1 cellular context compared by ENCODE assay signal in the genomic region with DNA sequence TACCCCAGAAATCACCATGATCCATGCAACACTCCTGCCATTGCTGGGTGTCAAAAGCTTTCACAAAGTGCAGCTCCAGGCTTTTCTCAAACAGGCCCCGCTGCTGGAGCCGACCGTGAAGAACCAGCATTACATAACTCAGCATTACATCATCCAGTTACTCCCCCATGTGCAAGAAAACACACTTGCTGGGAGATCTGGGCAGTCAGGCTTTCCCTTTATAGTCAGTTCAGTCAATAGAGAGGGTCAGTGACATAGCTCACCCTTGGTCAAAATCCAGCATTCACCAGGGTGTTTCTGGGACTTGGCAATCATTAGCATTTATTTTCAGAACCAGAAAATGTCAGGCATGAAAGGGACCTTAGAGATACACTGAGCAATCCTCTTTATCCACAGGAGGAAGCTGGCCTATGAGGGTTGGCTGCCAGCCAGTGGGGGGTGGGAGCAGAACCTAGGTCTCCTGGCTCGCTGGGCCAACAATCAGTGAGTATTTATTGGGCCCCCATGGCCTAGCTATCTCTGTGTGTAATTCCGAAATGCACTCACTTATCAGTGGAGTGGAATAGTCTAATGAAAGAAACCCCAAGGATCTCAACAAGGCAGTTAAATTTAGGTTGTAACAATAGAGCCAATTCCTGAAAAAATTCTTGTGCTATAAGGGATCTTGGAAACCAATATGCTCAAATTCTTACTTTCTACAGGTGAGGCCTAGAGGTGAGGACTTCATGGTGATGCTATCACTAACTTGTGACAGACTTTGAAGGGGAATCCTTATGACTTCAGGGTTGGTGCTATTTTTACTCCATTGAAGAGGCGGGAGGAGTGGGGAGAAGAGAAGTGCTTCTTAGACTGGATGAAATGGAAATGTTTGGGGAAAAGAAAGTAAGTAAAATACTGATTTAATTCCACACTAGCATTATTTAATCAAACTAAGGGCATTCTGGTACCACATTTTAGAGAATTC.
TF ChIP-seq lines count a peak whose summit lies in the region.

No MANE protein-coding gene starts in this region.

TF ChIP-seq in HEK293, 187 proteins besides CTCF, POLR2A, EP300 and RAD21 (continued from another document and continues in another):
- TF ChIP-seq ZNF549 (tag by site-specific recombination; IDR thresholded peaks at IDR 0.05): no peak
- TF ChIP-seq ZNF76 (tag by site-specific recombination; IDR thresholded peaks at IDR 0.05; ENCODE audit: borderline replicate concordance, low read depth): no peak
- TF ChIP-seq ZNF677 (tag by site-specific recombination; IDR thresholded peaks at IDR 0.05): no peak
- TF ChIP-seq ZNF529 (tag by site-specific recombination; IDR thresholded peaks at IDR 0.05; ENCODE audit: insufficient replicate concordance): no peak
- TF ChIP-seq ZFP37 (tag by site-specific recombination; IDR thresholded peaks at IDR 0.05): no peak
- TF ChIP-seq SCRT2 (tag by site-specific recombination; IDR thresholded peaks at IDR 0.05): no peak
- TF ChIP-seq ZNF610 (tag by site-specific recombination; IDR thresholded peaks at IDR 0.05; ENCODE audit: borderline replicate concordance): no peak
- TF ChIP-seq, protein P1, sequence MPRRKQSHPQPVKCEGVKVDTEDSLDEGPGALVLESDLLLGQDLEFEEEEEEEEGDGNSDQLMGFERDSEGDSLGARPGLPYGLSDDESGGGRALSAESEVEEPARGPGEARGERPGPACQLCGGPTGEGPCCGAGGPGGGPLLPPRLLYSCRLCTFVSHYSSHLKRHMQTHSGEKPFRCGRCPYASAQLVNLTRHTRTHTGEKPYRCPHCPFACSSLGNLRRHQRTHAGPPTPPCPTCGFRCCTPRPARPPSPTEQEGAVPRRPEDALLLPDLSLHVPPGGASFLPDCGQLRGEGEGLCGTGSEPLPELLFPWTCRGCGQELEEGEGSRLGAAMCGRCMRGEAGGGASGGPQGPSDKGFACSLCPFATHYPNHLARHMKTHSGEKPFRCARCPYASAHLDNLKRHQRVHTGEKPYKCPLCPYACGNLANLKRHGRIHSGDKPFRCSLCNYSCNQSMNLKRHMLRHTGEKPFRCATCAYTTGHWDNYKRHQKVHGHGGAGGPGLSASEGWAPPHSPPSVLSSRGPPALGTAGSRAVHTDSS (tag by site-specific recombination; IDR thresholded peaks at IDR 0.05): no peak
- no peak for TF ChIP-seq ZBTB48 (tag by site-specific recombination; IDR thresholded peaks at IDR 0.05)
- TF ChIP-seq ZNF791 (tag by site-specific recombination; IDR thresholded peaks at IDR 0.05): no peak
- TF ChIP-seq ZNF121 (tag by site-specific recombination; IDR thresholded peaks at IDR 0.05): no peak
- TF ChIP-seq ZBTB1 (tag by site-specific recombination; IDR thresholded peaks at IDR 0.05): no peak
- no peak for TF ChIP-seq ZNF555 (tag by site-specific recombination; conservative IDR thresholded peaks at IDR 0.05)
- TF ChIP-seq GFI1B (tag by site-specific recombination; IDR thresholded peaks at IDR 0.05): no peak
- TF ChIP-seq ZNF777 (tag by site-specific recombination; IDR thresholded peaks at IDR 0.05; ENCODE audit: borderline replicate concordance): no peak
- no peak for TF ChIP-seq ZNF19 (tag by site-specific recombination; IDR thresholded peaks at IDR 0.05; ENCODE audit: low read depth)
- no peak for TF ChIP-seq HOXC10 (CRISPR knock-in tag; IDR thresholded peaks at IDR 0.05)
- TF ChIP-seq ZNF175 (tag by site-specific recombination; IDR thresholded peaks at IDR 0.05): no peak
- no peak for TF ChIP-seq BCL11B (tag by site-specific recombination; IDR thresholded peaks at IDR 0.05; ENCODE audit: low read depth)
- peak; percentile 26; the same call in 1 of the 2 replicates for TF ChIP-seq ZNF398 (tag by site-specific recombination; IDR thresholded peaks at IDR 0.05)
- no peak for TF ChIP-seq ZNF23 (tag by site-specific recombination; IDR thresholded peaks at IDR 0.05; ENCODE audit: borderline replicate concordance)
- no peak for TF ChIP-seq ZNF785 (tag by site-specific recombination; IDR thresholded peaks at IDR 0.05)
- TF ChIP-seq ZBTB49 (tag by site-specific recombination; IDR thresholded peaks at IDR 0.05; ENCODE audit: low read depth): no peak
- TF ChIP-seq, protein P2, sequence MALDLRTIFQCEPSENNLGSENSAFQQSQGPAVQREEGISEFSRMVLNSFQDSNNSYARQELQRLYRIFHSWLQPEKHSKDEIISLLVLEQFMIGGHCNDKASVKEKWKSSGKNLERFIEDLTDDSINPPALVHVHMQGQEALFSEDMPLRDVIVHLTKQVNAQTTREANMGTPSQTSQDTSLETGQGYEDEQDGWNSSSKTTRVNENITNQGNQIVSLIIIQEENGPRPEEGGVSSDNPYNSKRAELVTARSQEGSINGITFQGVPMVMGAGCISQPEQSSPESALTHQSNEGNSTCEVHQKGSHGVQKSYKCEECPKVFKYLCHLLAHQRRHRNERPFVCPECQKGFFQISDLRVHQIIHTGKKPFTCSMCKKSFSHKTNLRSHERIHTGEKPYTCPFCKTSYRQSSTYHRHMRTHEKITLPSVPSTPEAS (tag by site-specific recombination; IDR thresholded peaks at IDR 0.05): no peak; the same call in 1 of the 2 replicates
- TF ChIP-seq ZNF449 (tag by site-specific recombination; IDR thresholded peaks at IDR 0.05): no peak
- no peak for TF ChIP-seq GLI2 (tag by site-specific recombination; IDR thresholded peaks at IDR 0.05; ENCODE audit: borderline replicate concordance, low read depth)
- TF ChIP-seq ZSCAN23 (tag by site-specific recombination; IDR thresholded peaks at IDR 0.05): no peak
- TF ChIP-seq ZNF132 (tag by site-specific recombination; IDR thresholded peaks at IDR 0.05; ENCODE audit: borderline replicate concordance): no peak
- peak; percentile 55; the same call in 1 of the 2 replicates for TF ChIP-seq TRIM28 (IDR thresholded peaks at IDR 0.05; ENCODE audit: borderline replicate concordance, low read length)
- no peak for TF ChIP-seq MYNN (tag by site-specific recombination; IDR thresholded peaks at IDR 0.05; ENCODE audit: borderline replicate concordance)
- TF ChIP-seq ZNF239 (tag by site-specific recombination; IDR thresholded peaks at IDR 0.05): no peak
- no peak for TF ChIP-seq ZNF155 (tag by site-specific recombination; IDR thresholded peaks at IDR 0.05)
- TF ChIP-seq REPIN1 (tag by site-specific recombination; IDR thresholded peaks at IDR 0.05; ENCODE audit: low read depth): no peak
- TF ChIP-seq KLF8 (tag by site-specific recombination; IDR thresholded peaks at IDR 0.05): no peak
- peak; percentile 44 for TF ChIP-seq GLIS2 (tag by site-specific recombination; IDR thresholded peaks at IDR 0.05)
- TF ChIP-seq ZNF184 (tag by site-specific recombination; IDR thresholded peaks at IDR 0.05): no peak
- peak; percentile 40; the same call in 1 of the 2 replicates for TF ChIP-seq ZNF2 (tag by site-specific recombination; IDR thresholded peaks at IDR 0.05)
- TF ChIP-seq ZNF157 (tag by site-specific recombination; IDR thresholded peaks at IDR 0.05): no peak
- TF ChIP-seq ZNF585B (tag by site-specific recombination; IDR thresholded peaks at IDR 0.05): no peak
- TF ChIP-seq ZNF560 (tag by site-specific recombination; IDR thresholded peaks at IDR 0.05; ENCODE audit: borderline replicate concordance): no peak
- TF ChIP-seq ZNF211 (tag by site-specific recombination; IDR thresholded peaks at IDR 0.05; ENCODE audit: low read depth): no peak
- TF ChIP-seq, protein P3, sequence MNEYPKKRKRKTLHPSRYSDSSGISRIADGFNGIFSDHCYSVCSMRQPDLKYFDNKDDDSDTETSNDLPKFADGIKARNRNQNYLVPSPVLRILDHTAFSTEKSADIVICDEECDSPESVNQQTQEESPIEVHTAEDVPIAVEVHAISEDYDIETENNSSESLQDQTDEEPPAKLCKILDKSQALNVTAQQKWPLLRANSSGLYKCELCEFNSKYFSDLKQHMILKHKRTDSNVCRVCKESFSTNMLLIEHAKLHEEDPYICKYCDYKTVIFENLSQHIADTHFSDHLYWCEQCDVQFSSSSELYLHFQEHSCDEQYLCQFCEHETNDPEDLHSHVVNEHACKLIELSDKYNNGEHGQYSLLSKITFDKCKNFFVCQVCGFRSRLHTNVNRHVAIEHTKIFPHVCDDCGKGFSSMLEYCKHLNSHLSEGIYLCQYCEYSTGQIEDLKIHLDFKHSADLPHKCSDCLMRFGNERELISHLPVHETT (tag by site-specific recombination; IDR thresholded peaks at IDR 0.05): no peak
- TF ChIP-seq GLI4 (tag by site-specific recombination; IDR thresholded peaks at IDR 0.05): no peak
- no peak for TF ChIP-seq MEIS1 (CRISPR knock-in tag; IDR thresholded peaks at IDR 0.05; ENCODE audit: borderline replicate concordance)
- TF ChIP-seq ZBTB44 (tag by site-specific recombination; IDR thresholded peaks at IDR 0.05): no peak
- TF ChIP-seq ZNF10 (tag by site-specific recombination; IDR thresholded peaks at IDR 0.05): no peak
- peak; percentile 59 for TF ChIP-seq PATZ1 (tag by site-specific recombination; IDR thresholded peaks at IDR 0.05)
- TF ChIP-seq KLF7 (tag by site-specific recombination; IDR thresholded peaks at IDR 0.05; ENCODE audit: borderline replicate concordance): no peak
- TF ChIP-seq ZNF776 (tag by site-specific recombination; IDR thresholded peaks at IDR 0.05; ENCODE audit: borderline replicate concordance): no peak
- no peak for TF ChIP-seq ZNF311 (tag by site-specific recombination; IDR thresholded peaks at IDR 0.05; ENCODE audit: borderline replicate concordance)
- peak; percentile 26; the same call in 1 of the 2 replicates for TF ChIP-seq ZBTB8A (tag by site-specific recombination; IDR thresholded peaks at IDR 0.05)
- TF ChIP-seq OVOL3 (tag by site-specific recombination; IDR thresholded peaks at IDR 0.05): no peak
